15 cellular contexts compared by ENCODE assay signal in genomic region chr6:2799936-2800527, GRCh38. TPM values are rescaled to one million over a fixed set of nuclear protein-coding genes. Genes with fewer than 3 reads are reported as not detected.
A peak's percentile ranks its signal among the peaks of the same experiment; 100 is the strongest.
DNase-seq lines count a peak whose midpoint lies in the region; ATAC-seq, FAIRE-seq and TF ChIP-seq lines count a peak whose summit lies in the region.
"Had no signal": no experiment of that assay in that cellular context is flagged by ENCODE, and none has a peak within 500 bp of the region (broad histone marks: within the 10 kb centered on the region; RNA-seq: fewer than 3 reads in every experiment).

No MANE protein-coding gene starts in this region.

- H3K27me3 ChIP-seq in endothelial cell of umbilical vein (ENCODE audit: control insufficient read depth in 2 of 2, insufficient read depth in 2 of 2, low read length in 2 of 2) (no peaks in the 10 kb centered on the region), neural progenitor cell (no peaks in the 10 kb centered on the region)
- H3K27me3 ChIP-seq: dorsolateral prefrontal cortex, spleen had no signal

- H3K9ac ChIP-seq in endothelial cell of umbilical vein (replicated peaks; ENCODE audit: extremely low read depth, insufficient read depth, low read length): no peak overlapping the region
- no peak overlapping the region for H3K9ac ChIP-seq in neural progenitor cell

- peaks cover 2% of the 10 kb centered on the region for H3K36me3 Mint-ChIP-seq in activated CD4-positive, alpha-beta T cell treated with anti-CD3 and anti-CD28 coated beads for 36 hours (ENCODE audit: low read depth)
- no peaks in the 10 kb centered on the region for H3K36me3 Mint-ChIP-seq in neural progenitor cell

- intact Hi-C loops in activated CD4-positive, alpha-beta T cell treated with anti-CD3 and anti-CD28 coated beads for 36 hours (cut with DNase I, micrococcal nuclease): loop anchor here in 1 of 2 experiments (2.0 kb wide), 1 partner anchor 21 kb away; no protein-coding TSS in a partner anchor
- intact Hi-C loops in endothelial cell of umbilical vein (cut with micrococcal nuclease): no loop called here

- H3K9me3 Mint-ChIP-seq in activated CD4-positive, alpha-beta T cell treated with anti-CD3 and anti-CD28 coated beads for 36 hours (ENCODE audit: low read depth): no peaks in the 10 kb centered on the region
- no peaks in the 10 kb centered on the region for H3K9me3 Mint-ChIP-seq in neural progenitor cell

- no TSS peak for BruUV-seq in endothelial cell of umbilical vein (replicated peaks; lab: Mats Ljungman, UMichigan)

- H3K79me2 ChIP-seq in endothelial cell of umbilical vein (ENCODE audit: control insufficient read depth, insufficient read depth, low read length) (no peaks in the 10 kb centered on the region), neural progenitor cell (ENCODE audit: low read depth) (no peaks in the 10 kb centered on the region)

- H3K9me3 ChIP-seq in endothelial cell of umbilical vein (replicated peaks; ENCODE audit: control insufficient read depth, insufficient read depth, low read length) (no peaks in the 10 kb centered on the region), neural progenitor cell (ENCODE audit: low read depth) (no peaks in the 10 kb centered on the region)
- H3K9me3 ChIP-seq: spleen had no signal

- DNase-seq in activated CD4-positive, alpha-beta T cell treated with anti-CD3 and anti-CD28 coated beads for 36 hours: peak; percentile 33
- DNase-seq in activated CD4-positive, alpha-beta T cell treated with anti-CD3 and anti-CD28 coated beads for 48 hours: no peak
- peak; percentile 34 for DNase-seq in RPMI7951 (ENCODE audit: low read depth)
- peak; percentile 87 for DNase-seq in endothelial cell of umbilical vein (ENCODE audit: low read depth, low spot score)
- no peak for DNase-seq in neural progenitor cell (ENCODE audit: low spot score)
- DNase-seq in ACHN: no peak
- DNase-seq in SHP77 (lab: John Stamatoyannopoulos, UW): no peak
- DNase-seq in occipital lobe (lab: John Stamatoyannopoulos, UW): no peak
- DNase-seq: dorsolateral prefrontal cortex, islet precursor cell, NCI-H2107, spleen, SW 1271 had no signal

- H3K27ac Mint-ChIP-seq in activated CD4-positive, alpha-beta T cell treated with anti-CD3 and anti-CD28 coated beads for 36 hours: peak overlapping the region; percentile 11
- peak overlapping the region; percentile 96 for H3K27ac Mint-ChIP-seq in neural progenitor cell

- dilution Hi-C loops in endothelial cell of umbilical vein (cut with MboI; ENCODE audit: extremely low pct_ligation_motif_present, low sequenced_read_pairs): no loop called here

- H3K4me3 ChIP-seq in endothelial cell of umbilical vein (replicated peaks in 1 of 3; ENCODE audit: insufficient read depth in 1 of 3, low read depth in 1 of 3, low read length in 3 of 3) (no peak overlapping the region), neural progenitor cell (no peak overlapping the region)
- H3K4me3 ChIP-seq: dorsolateral prefrontal cortex, spleen had no signal

- in situ Hi-C loops in ACHN (cut with HindIII; ENCODE audit: low pct_ligation_motif_present, low pct_unique_long_range_greater_than_20kb, low sequenced_read_pairs): no loop called here

- H2AFZ ChIP-seq in endothelial cell of umbilical vein (ENCODE audit: low read depth, low read length): no peak overlapping the region
- no peak overlapping the region for H2AFZ ChIP-seq in neural progenitor cell (replicated peaks)

- peaks cover 19% of the 10 kb centered on the region for H3K4me1 ChIP-seq in endothelial cell of umbilical vein (ENCODE audit: control insufficient read depth, extremely low read depth, insufficient read depth, low read length)
- peaks cover 14% of the 10 kb centered on the region for H3K4me1 ChIP-seq in neural progenitor cell

- TF ChIP-seq CTCF in endothelial cell of umbilical vein (IDR thresholded peaks at IDR 0.05; ENCODE audit: extremely low read depth in 1 of 2, insufficient read depth in 1 of 2, low read depth in 1 of 2, low read length in 2 of 2) (no peak), neural progenitor cell (IDR thresholded peaks at IDR 0.05) (no peak)

- peak; percentile 80 for ATAC-seq in activated CD4-positive, alpha-beta T cell treated with anti-CD3 and anti-CD28 coated beads for 36 hours

- H3K36me3 ChIP-seq in endothelial cell of umbilical vein (ENCODE audit: control insufficient read depth in 2 of 2, extremely low read depth in 1 of 2, insufficient read depth in 2 of 2, low read length in 2 of 2) (no peaks in the 10 kb centered on the region), neural progenitor cell (no peaks in the 10 kb centered on the region)
- H3K36me3 ChIP-seq: spleen had no signal

- H3K27ac ChIP-seq in endothelial cell of umbilical vein (ENCODE audit: insufficient read depth, low read depth, low read length) (no peak overlapping the region), neural progenitor cell (no peak overlapping the region)
- H3K27ac ChIP-seq: dorsolateral prefrontal cortex had no signal

- CTCF ChIA-PET in activated CD4-positive, alpha-beta T cell treated with anti-CD3 and anti-CD28 coated beads for 36 hours (lab: Charles Lee): interaction anchor here (1.1 kb wide), 1 partner anchor 19 kb away, joined by 3 read pairs; no protein-coding TSS in a partner anchor
- CTCF ChIA-PET in endothelial cell of umbilical vein (lab: Charles Lee): interaction anchor here (0.5 to 2.0 kb wide), 5 partner anchors 8 to 1276 kb away, joined by 3 to 12 read pairs (median 3); no protein-coding TSS in a partner anchor

- no peaks in the 10 kb centered on the region for H4K20me1 ChIP-seq in endothelial cell of umbilical vein (replicated peaks; ENCODE audit: control insufficient read depth, extremely low read depth, insufficient read depth, low read length)
- no peaks in the 10 kb centered on the region for H4K20me1 ChIP-seq in neural progenitor cell (ENCODE audit: low read depth)

- H3K4me2 ChIP-seq in endothelial cell of umbilical vein (ENCODE audit: insufficient read depth, low read length) (no peak overlapping the region), neural progenitor cell (no peak overlapping the region)

- H3F3A ChIP-seq in neural progenitor cell (ENCODE audit: low read depth): no peaks in the 10 kb centered on the region

- peak; percentile 72 for FAIRE-seq in endothelial cell of umbilical vein (lab: Jason Lieb, UNC)
- FAIRE-seq: D721Med had no signal

- no peaks in the 10 kb centered on the region for H3K27me3 Mint-ChIP-seq in activated CD4-positive, alpha-beta T cell treated with anti-CD3 and anti-CD28 coated beads for 36 hours
- no peaks in the 10 kb centered on the region for H3K27me3 Mint-ChIP-seq in neural progenitor cell (ENCODE audit: insufficient read depth, low read depth)

- POLR2A ChIA-PET in activated CD4-positive, alpha-beta T cell treated with anti-CD3 and anti-CD28 coated beads for 36 hours (lab: Charles Lee): interaction anchor here (1.2 to 1.9 kb wide), 2 partner anchors 42 to 58 kb away, joined by 3 to 6 read pairs; partner anchors contain the start of gene SERPINB1
- POLR2A ChIA-PET in endothelial cell of umbilical vein (lab: Charles Lee): no interaction called here

- no peaks in the 10 kb centered on the region for H3K9me1 ChIP-seq in endothelial cell of umbilical vein (replicated peaks; ENCODE audit: control insufficient read depth, extremely low read depth, insufficient read depth, low read length)

- TF ChIP-seq POLR2A in endothelial cell of umbilical vein (IDR thresholded peaks at IDR 0.05; ENCODE audit: low read depth, low read length): no peak

- H3K4me1 Mint-ChIP-seq in activated CD4-positive, alpha-beta T cell treated with anti-CD3 and anti-CD28 coated beads for 36 hours: peaks cover 20% of the 10 kb centered on the region
- H3K4me1 Mint-ChIP-seq in neural progenitor cell: peaks cover 47% of the 10 kb centered on the region

- no peak overlapping the region for H3K4me3 Mint-ChIP-seq in activated CD4-positive, alpha-beta T cell treated with anti-CD3 and anti-CD28 coated beads for 36 hours
- H3K4me3 Mint-ChIP-seq in neural progenitor cell: no peak overlapping the region

RNA-seq across cellular contexts. Expression of gene WRNIP1, which starts 34.8 kb away (rescaled TPM):
- total RNA-seq in activated CD4-positive, alpha-beta T cell treated with anti-CD3 and anti-CD28 coated beads for 36 hours: 10 to 100 TPM; 41.6 to 42.3 TPM
- 60.2 and 62.6 TPM in 2 replicates for total RNA-seq in RPMI7951 (2014; rRNA removed; shearing (Covaris generic))
- 47.7 and 50.1 TPM in 2 replicates for total RNA-seq in endothelial cell of umbilical vein
- polyA plus RNA-seq in endothelial cell of umbilical vein: 54.5 and 68.9 TPM in 2 replicates
- polyA plus RNA-seq in endothelial cell of umbilical vein (2011; cell fraction: cytosol; rRNA removed): 56.2 and 64.2 TPM in 2 replicates
- 59.4 and 59.7 TPM in 2 replicates for polyA plus RNA-seq in endothelial cell of umbilical vein (2011; cell fraction: nucleus; rRNA removed)
- polyA plus RNA-seq in endothelial cell of umbilical vein (2012): 44.9 and 45.1 TPM in 2 replicates
- polyA minus RNA-seq in endothelial cell of umbilical vein: 55.8 and 60.5 TPM in 2 replicates
- polyA minus RNA-seq in endothelial cell of umbilical vein (2011; cell fraction: cytosol; rRNA and poly(A)+ RNA removed): 27.8 TPM
- 26.4 and 31.4 TPM in 2 replicates for polyA minus RNA-seq in endothelial cell of umbilical vein (2011; cell fraction: nucleus; rRNA and poly(A)+ RNA removed)
- 25.3 and 34.5 TPM in 2 replicates for total RNA-seq in neural progenitor cell (ENCODE audit: low replicate concordance)
- total RNA-seq in occipital lobe: 48.7 TPM

RNA-seq across cellular contexts. Expression of gene SERPINB1, which starts 41.6 kb away (rescaled TPM):
- total RNA-seq in activated CD4-positive, alpha-beta T cell treated with anti-CD3 and anti-CD28 coated beads for 36 hours: 100 to 1,000 TPM; 200 to 243 TPM
- 25.1 and 37.7 TPM in 2 replicates for total RNA-seq in RPMI7951 (2014; rRNA removed; shearing (Covaris generic))
- 23.3 and 24.0 TPM in 2 replicates for total RNA-seq in endothelial cell of umbilical vein
- polyA plus RNA-seq in endothelial cell of umbilical vein: 5.9 and 6.7 TPM in 2 replicates
- 10.6 and 11.9 TPM in 2 replicates for polyA plus RNA-seq in endothelial cell of umbilical vein (2011; cell fraction: cytosol; rRNA removed)
- 5.7 and 9.4 TPM in 2 replicates for polyA plus RNA-seq in endothelial cell of umbilical vein (2011; cell fraction: nucleus; rRNA removed)
- polyA plus RNA-seq in endothelial cell of umbilical vein (2012): 11.5 and 15.7 TPM in 2 replicates
- 5.7 and 6.0 TPM in 2 replicates for polyA minus RNA-seq in endothelial cell of umbilical vein
- polyA minus RNA-seq in endothelial cell of umbilical vein (2011; cell fraction: cytosol; rRNA and poly(A)+ RNA removed): 31.9 TPM
- 3.5 and 5.7 TPM in 2 replicates for polyA minus RNA-seq in endothelial cell of umbilical vein (2011; cell fraction: nucleus; rRNA and poly(A)+ RNA removed)
- total RNA-seq in neural progenitor cell (ENCODE audit: low replicate concordance): 9.4 and 14.5 TPM in 2 replicates
- 2.3 TPM for total RNA-seq in occipital lobe
- polyA plus RNA-seq: neural cell had no signal

RNA-seq across cellular contexts. Expression of gene MYLK4, which starts 49.3 kb away (rescaled TPM):
- under 1 TPM; 0.12 to 0.16 TPM for total RNA-seq in activated CD4-positive, alpha-beta T cell treated with anti-CD3 and anti-CD28 coated beads for 36 hours
- total RNA-seq in RPMI7951 (2014; rRNA removed; shearing (Covaris generic)): 0.29 and 0.60 TPM in 2 replicates
- 0.32 and 0.62 TPM in 2 replicates for total RNA-seq in endothelial cell of umbilical vein
- 0.29 and 0.41 TPM in 2 replicates for polyA plus RNA-seq in endothelial cell of umbilical vein
- 0.23 and 0.27 TPM in 2 replicates for polyA plus RNA-seq in endothelial cell of umbilical vein (2011; cell fraction: cytosol; rRNA removed)
- 1.9 and 2.3 TPM in 2 replicates for polyA plus RNA-seq in endothelial cell of umbilical vein (2011; cell fraction: nucleus; rRNA removed)
- 0.42 and 0.44 TPM in 2 replicates for polyA plus RNA-seq in endothelial cell of umbilical vein (2012)
- 0.51 and 0.78 TPM in 2 replicates for polyA minus RNA-seq in endothelial cell of umbilical vein
- polyA minus RNA-seq in endothelial cell of umbilical vein (2011; cell fraction: cytosol; rRNA and poly(A)+ RNA removed): not detected
- polyA minus RNA-seq in endothelial cell of umbilical vein (2011; cell fraction: nucleus; rRNA and poly(A)+ RNA removed): 0.87 and 0.91 TPM in 2 replicates
- total RNA-seq in neural progenitor cell (ENCODE audit: low replicate concordance): 0.25 TPM in 1 of 2 replicates, not detected in the other
- total RNA-seq in occipital lobe: 0.47 TPM

Comparison
In these comparisons a context has a peak if more than half of its experiments do, and no peak if none do; other contexts are left out.
1. DNase-seq: peak in activated CD4-positive, alpha-beta T cell treated with anti-CD3 and anti-CD28 coated beads for 36 hours (single experiment), RPMI7951 (single experiment) and endothelial cell of umbilical vein (single experiment); none in activated CD4-positive, alpha-beta T cell treated with anti-CD3 and anti-CD28 coated beads for 48 hours (single experiment), neural progenitor cell (single experiment), ACHN (single experiment), SHP77 (0 of 2) and occipital lobe (single experiment).